ENCODE assay signal across 12 cellular contexts in genomic region chr22:46082633-46083032, GRCh38.
A peak's percentile ranks its signal among the peaks of the same experiment; 100 is the strongest.
DNase-seq lines count a peak whose midpoint lies in the region; ATAC-seq, FAIRE-seq and TF ChIP-seq lines count a peak whose summit lies in the region.
"Had no signal": no experiment of that assay in that cellular context is flagged by ENCODE, and none has a peak within 500 bp of the region (broad histone marks: within the 10 kb centered on the region; RNA-seq: fewer than 3 reads in every experiment).

No MANE protein-coding gene starts in this region.

- FAIRE-seq in HTR-8/SVneo (lab: Jason Lieb, UNC): no peak
- FAIRE-seq: D721Med had no signal

- no peak for ATAC-seq in thoracic aorta (ENCODE audit: insufficient number of reproducible peaks, low FRiP score, low read depth)
- ATAC-seq in activated CD4-positive, alpha-beta T cell treated with anti-CD3 and anti-CD28 coated beads for 36 hours: no peak
- ATAC-seq: naive thymus-derived CD8-positive, alpha-beta T cell had no signal

- TF ChIP-seq RAD21 in Ishikawa (IDR thresholded peaks at IDR 0.05; ENCODE audit: low read depth): no peak

- no peak overlapping the region for H2AFZ ChIP-seq in mesenchymal stem cell (ENCODE audit: low read depth, low read length)

- no peak for TF ChIP-seq EP300 in Ishikawa (IDR thresholded peaks at IDR 0.05; ENCODE audit: borderline replicate concordance)

- no peak overlapping the region for H2BK120ac ChIP-seq in mesenchymal stem cell (ENCODE audit: low read depth, low read length)

- peaks cover 45% of the 10 kb centered on the region for H3K4me1 Mint-ChIP-seq in brain
- peaks cover 4% of the 10 kb centered on the region for H3K4me1 Mint-ChIP-seq in activated CD4-positive, alpha-beta T cell treated with anti-CD3 and anti-CD28 coated beads for 36 hours

- no peak overlapping the region for H2AK5ac ChIP-seq in mesenchymal stem cell (ENCODE audit: low read length, severe bottlenecking)

- H3K4me3 ChIP-seq in mesenchymal stem cell (ENCODE audit: insufficient read depth in 1 of 2, low read depth in 1 of 2, low read length in 2 of 2) (peak overlapping the region in 1 of 2 experiments; percentile 92), thoracic aorta (peak overlapping the region; percentile 86)

- TF ChIP-seq CTCF in brain (conservative IDR thresholded peaks at IDR 0.05): no peak
- no peak for TF ChIP-seq CTCF in thoracic aorta (IDR thresholded peaks at IDR 0.05)

- 91% methylated on average over 7 of the region's 8 CpGs for WGBS in mesenchymal stem cell

- peak overlapping the region in 4 of 5 experiments; percentile 86 to 97 (median 93) for H3K27ac Mint-ChIP-seq in brain
- H3K27ac Mint-ChIP-seq in activated CD4-positive, alpha-beta T cell treated with anti-CD3 and anti-CD28 coated beads for 36 hours: no peak overlapping the region
- H3K27ac Mint-ChIP-seq: activated CD4-positive, alpha-beta memory T cell treated with anti-CD3 and anti-CD28 coated beads, Interleukin-2, amount 10 ng/mL, durations not matched to agents 7 days and 5 days; activated naive CD8-positive, alpha-beta T cell had no signal

- H4K8ac ChIP-seq in mesenchymal stem cell (ENCODE audit: low read length): no peak overlapping the region

- DNase-seq in mesenchymal stem cell (no peak), thoracic aorta (ENCODE audit: low spot score) (no peak), amygdala (lab: John Stamatoyannopoulos, UW) (no peak), HTR-8/SVneo (ENCODE audit: insufficient read length, low spot score) (no peak)
- no peak for DNase-seq in activated CD4-positive, alpha-beta T cell treated with anti-CD3 and anti-CD28 coated beads for 36 hours
- DNase-seq: activated CD4-positive, alpha-beta memory T cell treated with anti-CD3 and anti-CD28 coated beads, Interleukin-2, amount 10 ng/mL, durations not matched to agents 7 days and 5 days; NCI-H187 had no signal

- CTCF ChIA-PET in activated CD4-positive, alpha-beta T cell treated with anti-CD3 and anti-CD28 coated beads for 36 hours (lab: Charles Lee): interaction anchor here (0.5 to 1.6 kb wide), 4 partner anchors 10 to 76 kb away, joined by 3 to 4 read pairs (median 4); no protein-coding TSS in a partner anchor

- H3K4me3 Mint-ChIP-seq in brain: peak overlapping the region in 2 of 5 experiments; percentile 75 to 87
- H3K4me3 Mint-ChIP-seq in activated CD4-positive, alpha-beta T cell treated with anti-CD3 and anti-CD28 coated beads for 36 hours: no peak overlapping the region
- H3K4me3 Mint-ChIP-seq: activated CD4-positive, alpha-beta memory T cell treated with anti-CD3 and anti-CD28 coated beads, Interleukin-2, amount 10 ng/mL, durations not matched to agents 7 days and 5 days; activated naive CD8-positive, alpha-beta T cell; naive thymus-derived CD8-positive, alpha-beta T cell had no signal

- H3K4me1 ChIP-seq in mesenchymal stem cell (ENCODE audit: control insufficient read depth, insufficient read depth, low read depth, low read length) (peaks cover 55% of the 10 kb centered on the region), thoracic aorta (ENCODE audit: control insufficient read depth in 1 of 2, low read depth in 2 of 2) (peaks cover 65 to 87% of the 10 kb centered on the region in 2 donors)

- no peak overlapping the region for H2BK15ac ChIP-seq in mesenchymal stem cell (ENCODE audit: low read depth, poor library complexity, severe bottlenecking)

- no peak overlapping the region for H3K4me2 ChIP-seq in mesenchymal stem cell (ENCODE audit: low read length, poor library complexity, severe bottlenecking)

- peak overlapping the region; percentile 97 for H3K9ac ChIP-seq in mesenchymal stem cell (ENCODE audit: low read length)

- H2BK5ac ChIP-seq in mesenchymal stem cell (ENCODE audit: low read depth, low read length, poor library complexity, severe bottlenecking): no peak overlapping the region

- no peak overlapping the region for H4K91ac ChIP-seq in mesenchymal stem cell (ENCODE audit: low read length)

- H3K14ac ChIP-seq in mesenchymal stem cell (ENCODE audit: low read length in 2 of 2): no peak overlapping the region

- H3K4ac ChIP-seq in mesenchymal stem cell (ENCODE audit: low read depth in 1 of 2, low read length in 2 of 2): no peak overlapping the region

- POLR2A ChIA-PET in activated CD4-positive, alpha-beta T cell treated with anti-CD3 and anti-CD28 coated beads for 36 hours (lab: Charles Lee): no interaction called here

- H3K36me3 Mint-ChIP-seq in brain: peaks cover 6% of the 10 kb centered on the region
- no peaks in the 10 kb centered on the region for H3K36me3 Mint-ChIP-seq in activated CD4-positive, alpha-beta T cell treated with anti-CD3 and anti-CD28 coated beads for 36 hours (ENCODE audit: low read depth)
- H3K36me3 Mint-ChIP-seq: activated naive CD8-positive, alpha-beta T cell had no signal

- no peaks in the 10 kb centered on the region for H3K79me1 ChIP-seq in mesenchymal stem cell (replicated peaks; ENCODE audit: low read length, poor library complexity, severe bottlenecking)

- peaks cover 0 to 3% (median 0%) of the 10 kb centered on the region in 5 experiments for H3K9me3 Mint-ChIP-seq in brain
- H3K9me3 Mint-ChIP-seq in activated CD4-positive, alpha-beta T cell treated with anti-CD3 and anti-CD28 coated beads for 36 hours (ENCODE audit: low read depth): no peaks in the 10 kb centered on the region
- H3K9me3 Mint-ChIP-seq: activated CD4-positive, alpha-beta memory T cell treated with anti-CD3 and anti-CD28 coated beads, Interleukin-2, amount 10 ng/mL, durations not matched to agents 7 days and 5 days; naive thymus-derived CD8-positive, alpha-beta T cell had no signal

- H3K18ac ChIP-seq in mesenchymal stem cell (ENCODE audit: low read depth in 1 of 2, low read length in 2 of 2): no peak overlapping the region

- no peaks in the 10 kb centered on the region for H3K27me3 Mint-ChIP-seq in brain
- no peaks in the 10 kb centered on the region for H3K27me3 Mint-ChIP-seq in activated CD4-positive, alpha-beta T cell treated with anti-CD3 and anti-CD28 coated beads for 36 hours
- H3K27me3 Mint-ChIP-seq: activated CD4-positive, alpha-beta memory T cell treated with anti-CD3 and anti-CD28 coated beads, Interleukin-2, amount 10 ng/mL, durations not matched to agents 7 days and 5 days; activated naive CD8-positive, alpha-beta T cell; naive thymus-derived CD8-positive, alpha-beta T cell had no signal

- H3K27ac ChIP-seq in mesenchymal stem cell (ENCODE audit: low read length, poor library complexity, severe bottlenecking) (no peak overlapping the region), thoracic aorta (peak overlapping the region; percentile 96 to 98)

- no peaks in the 10 kb centered on the region for H3K27me3 ChIP-seq in mesenchymal stem cell (ENCODE audit: control insufficient read depth in 1 of 2, insufficient read depth in 1 of 2, low read length in 2 of 2)
- no peaks in the 10 kb centered on the region for H3K27me3 ChIP-seq in thoracic aorta (replicated peaks; ENCODE audit: insufficient read depth)

- no peak overlapping the region for H2BK12ac ChIP-seq in mesenchymal stem cell (ENCODE audit: low read length in 2 of 2)

- no peak overlapping the region for H3K23ac ChIP-seq in mesenchymal stem cell (ENCODE audit: low read length in 2 of 2)

- H3K9me3 ChIP-seq in mesenchymal stem cell (ENCODE audit: control insufficient read depth, low read length): no peaks in the 10 kb centered on the region
- H3K9me3 ChIP-seq in thoracic aorta: no peaks in the 10 kb centered on the region

- intact Hi-C loops in activated CD4-positive, alpha-beta T cell treated with anti-CD3 and anti-CD28 coated beads for 36 hours (cut with DNase I, micrococcal nuclease): no loop called here

- H3K36me3 ChIP-seq in mesenchymal stem cell (ENCODE audit: control insufficient read depth in 1 of 2, insufficient read depth in 2 of 2, low read depth in 1 of 2, low read length in 2 of 2): peaks cover 58 to 74% of the 10 kb centered on the region in 2 experiments
- H3K36me3 ChIP-seq in thoracic aorta: no peaks in the 10 kb centered on the region

TF ChIP-seq in Ishikawa, 13 proteins besides CTCF, POLR2A, EP300 and RAD21:
- TF ChIP-seq TAF1 (IDR thresholded peaks at IDR 0.05; ENCODE audit: low read depth) (0 out of 2 replicates have a peak, but pooled peaks have one; percentile 17), NFIC (IDR thresholded peaks at IDR 0.05) (no peak)
